In genomic region chr14:105644891-105645290, GRCh38 we compare ENCODE assay signal across 6 cellular contexts.
A peak's percentile ranks its signal among the peaks of the same experiment; 100 is the strongest.
DNase-seq lines count a peak whose midpoint lies in the region; ATAC-seq, FAIRE-seq and TF ChIP-seq lines count a peak whose summit lies in the region.
"Not testable (repeated sequence)": the region's sequence is repeated elsewhere in the genome, so short reads cannot be mapped to it uniquely, and the experiment has no call there.

No MANE protein-coding gene starts in this region.

- H3K79me2 ChIP-seq in OCI-LY1 (ENCODE audit: insufficient read depth, low read length), result not testable (repeated sequence)

- not testable (repeated sequence) for H4K20me1 ChIP-seq in OCI-LY1 (ENCODE audit: insufficient read depth, low read length)

- CTCF ChIA-PET in activated B cell treated with CpG ODN at 0.5 μM for 24 hours (lab: Charles Lee), result not testable (repeated sequence)

- H3K4me1 Mint-ChIP-seq in activated B cell treated with CpG ODN at 0.5 μM for 24 hours, result peaks cover 47% of the 10 kb centered on the region
- peaks cover 64% of the 10 kb centered on the region for H3K4me1 Mint-ChIP-seq in stimulated activated memory B cell treated with anti-CD40 and anti-IgM and Interleukin-4, amounts not matched to agents 10 μg/mL and 1 μg/mL and 100 μg/mL, for 72 hours

- H3K27me3 ChIP-seq in OCI-LY1 (ENCODE audit: insufficient read depth, low read length); right lobe of liver: not testable (repeated sequence)

- H3K36me3 ChIP-seq in OCI-LY1 (ENCODE audit: insufficient read depth, low read length); kidney (ENCODE audit: control insufficient read depth in 1 of 2, insufficient read depth in 2 of 2, low read length in 2 of 2); right lobe of liver: not testable (repeated sequence)

- TF ChIP-seq CTCF in GM12864 (IDR thresholded peaks at IDR 0.05; ENCODE audit: low read depth, low read length, missing control alignments); OCI-LY1 (IDR thresholded peaks at IDR 0.05; ENCODE audit: low read length); activated B cell treated with CpG ODN at 0.5 μM for 24 hours (IDR thresholded peaks at IDR 0.05); kidney (IDR thresholded peaks at IDR 0.05; ENCODE audit: borderline replicate concordance, extremely low read depth, insufficient read depth); right lobe of liver (IDR thresholded peaks at IDR 0.05): not testable (repeated sequence)

- POLR2A ChIA-PET in activated B cell treated with CpG ODN at 0.5 μM for 24 hours (lab: Charles Lee), result interaction anchor here (0.7 kb wide), 1 partner anchor 126 kb away, joined by 3 read pairs; no protein-coding TSS in a partner anchor

- H3K4me3 Mint-ChIP-seq in activated B cell treated with CpG ODN at 0.5 μM for 24 hours, result peak overlapping the region; percentile 61
- H3K4me3 Mint-ChIP-seq in stimulated activated memory B cell treated with anti-CD40 and anti-IgM and Interleukin-4, amounts not matched to agents 10 μg/mL and 1 μg/mL and 100 μg/mL, for 72 hours, result not testable (repeated sequence)

- not testable (repeated sequence) for H3K9me2 ChIP-seq in OCI-LY1 (ENCODE audit: low read depth, low read length)

- not testable (repeated sequence) for H2AFZ ChIP-seq in OCI-LY1 (ENCODE audit: low read length)

- H3K9ac ChIP-seq in OCI-LY1 (ENCODE audit: low read length); kidney (ENCODE audit: low read length in 2 of 2): not testable (repeated sequence)

- not testable (repeated sequence) for FAIRE-seq in kidney (lab: Jason Lieb, UNC)

- not testable (repeated sequence) for H3K27me3 Mint-ChIP-seq in activated B cell treated with CpG ODN at 0.5 μM for 24 hours; stimulated activated memory B cell treated with anti-CD40 and anti-IgM and Interleukin-4, amounts not matched to agents 10 μg/mL and 1 μg/mL and 100 μg/mL, for 72 hours

- not testable (repeated sequence) for H3K9me3 ChIP-seq in OCI-LY1 (ENCODE audit: low read length); kidney (ENCODE audit: control insufficient read depth in 1 of 2, low read length in 2 of 2); right lobe of liver

- not testable (repeated sequence) for H3K4me2 ChIP-seq in OCI-LY1 (ENCODE audit: low read length)

- not testable (repeated sequence) for H3K27ac Mint-ChIP-seq in activated B cell treated with CpG ODN at 0.5 μM for 24 hours
- peak overlapping the region; percentile 85 for H3K27ac Mint-ChIP-seq in stimulated activated memory B cell treated with anti-CD40 and anti-IgM and Interleukin-4, amounts not matched to agents 10 μg/mL and 1 μg/mL and 100 μg/mL, for 72 hours

- not testable (repeated sequence) for TF ChIP-seq POLR2A in right lobe of liver (IDR thresholded peaks at IDR 0.05)

- peak overlapping the region; percentile 69 for H3K27ac ChIP-seq in OCI-LY1 (ENCODE audit: low read depth, low read length, poor library complexity, severe bottlenecking)
- not testable (repeated sequence) for H3K27ac ChIP-seq in kidney (ENCODE audit: low read depth in 2 of 2, low read length in 2 of 2); right lobe of liver

- DNase-seq in GM12864 (ENCODE audit: low read depth), result not testable (repeated sequence)
- peak; percentile 12 for DNase-seq in activated B cell treated with CpG ODN at 0.5 μM for 24 hours
- DNase-seq in kidney, result peak; percentile 43
- peak in 1 of 3 donors; percentile 67 for DNase-seq in right lobe of liver

- WGBS in right lobe of liver (ENCODE audit: insufficient coverage, low coverage, low lambda C conversion rate, missing lambda C conversion rate), result no CpG with 5 or more reads among the region's 14 CpGs

- H3K4me3 ChIP-seq in GM12864 (ENCODE audit: low read depth, low read length), result peak overlapping the region; percentile 68
- H3K4me3 ChIP-seq in OCI-LY1 (ENCODE audit: low read depth, low read length, poor library complexity, severe bottlenecking); kidney (ENCODE audit: low read length in 2 of 2); right lobe of liver: not testable (repeated sequence)

- peaks cover 43% of the 10 kb centered on the region for H3K36me3 Mint-ChIP-seq in activated B cell treated with CpG ODN at 0.5 μM for 24 hours (ENCODE audit: low read depth)
- H3K36me3 Mint-ChIP-seq in stimulated activated memory B cell treated with anti-CD40 and anti-IgM and Interleukin-4, amounts not matched to agents 10 μg/mL and 1 μg/mL and 100 μg/mL, for 72 hours, result peaks cover 75% of the 10 kb centered on the region

- intact Hi-C loops in activated B cell treated with CpG ODN at 0.5 μM for 24 hours (cut with micrococcal nuclease); kidney (cut with DNase I); right lobe of liver (cut with DNase I): not testable (repeated sequence)

- H3K4me1 ChIP-seq in OCI-LY1 (ENCODE audit: insufficient read depth, low read length, severe bottlenecking); kidney (ENCODE audit: control insufficient read depth in 1 of 2, insufficient read depth in 1 of 2, low read depth in 1 of 2, low read length in 2 of 2); right lobe of liver: not testable (repeated sequence)

- not testable (repeated sequence) for H3F3A ChIP-seq in OCI-LY1 (ENCODE audit: insufficient read depth, low read length)

- not testable (repeated sequence) for ATAC-seq in activated B cell treated with CpG ODN at 0.5 μM for 24 hours (ENCODE audit: low read depth); stimulated activated memory B cell treated with anti-CD40 and anti-IgM and Interleukin-4, amounts not matched to agents 10 μg/mL and 1 μg/mL and 100 μg/mL, for 72 hours
- peak; percentile 67 to 87 (median 76) for ATAC-seq in right lobe of liver

- H3K9me3 Mint-ChIP-seq in activated B cell treated with CpG ODN at 0.5 μM for 24 hours; stimulated activated memory B cell treated with anti-CD40 and anti-IgM and Interleukin-4, amounts not matched to agents 10 μg/mL and 1 μg/mL and 100 μg/mL, for 72 hours: not testable (repeated sequence)
